In the genomic region with DNA sequence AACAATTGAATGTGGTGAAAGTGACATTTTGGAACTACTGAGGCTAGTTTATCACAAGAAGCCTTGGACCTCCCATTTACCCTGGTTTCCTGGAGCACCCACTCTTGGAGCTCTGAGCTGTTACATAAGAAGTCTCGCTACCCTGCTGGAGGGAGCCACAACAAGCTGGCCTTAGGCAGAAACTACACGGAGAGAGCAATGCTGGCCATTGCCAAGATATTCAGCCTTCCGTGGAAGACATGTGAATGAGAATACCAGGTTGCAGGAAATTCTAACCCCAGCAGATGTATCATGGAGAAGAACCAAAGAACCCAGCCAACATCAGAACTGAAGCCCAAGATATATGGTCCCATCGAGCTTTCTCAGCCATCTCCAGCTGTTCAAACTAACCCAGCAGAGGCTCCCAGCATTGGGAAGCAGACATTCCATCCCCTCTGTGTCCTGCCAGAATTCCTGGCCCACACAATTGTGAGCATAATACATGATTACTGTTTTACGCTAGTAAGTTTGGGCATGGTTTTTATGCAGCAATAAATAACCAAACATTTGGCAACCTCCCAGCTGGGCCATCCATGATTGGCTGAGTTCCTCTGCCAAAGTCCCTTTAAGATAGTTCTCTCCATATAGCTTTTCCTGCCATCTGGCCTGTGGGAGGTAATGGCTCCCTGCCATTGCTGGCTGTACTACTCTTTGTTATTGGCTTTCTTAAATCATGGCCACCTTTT, we compare ENCODE assay signal across 15 cellular contexts. TPM values are rescaled to one million over a fixed set of nuclear protein-coding genes. Genes with fewer than 3 reads are reported as not detected.
DNase-seq lines count a peak whose midpoint lies in the region; ATAC-seq and TF ChIP-seq lines count a peak whose summit lies in the region.
"Had no signal": no experiment of that assay in that cellular context is flagged by ENCODE, and none has a peak within 500 bp of the region (broad histone marks: within the 10 kb centered on the region; RNA-seq: fewer than 3 reads in every experiment).

No MANE protein-coding gene starts in this region.

- no peaks in the 10 kb centered on the region for H3K9me3 ChIP-seq in adrenal gland (replicated peaks in 1 of 3)
- no peaks in the 10 kb centered on the region for H3K9me3 ChIP-seq in right cardiac atrium (ENCODE audit: control insufficient read depth, low read length)
- H3K9me3 ChIP-seq: ascending aorta had no signal

- H3K27me3 ChIP-seq in adrenal gland: no peaks in the 10 kb centered on the region
- no peaks in the 10 kb centered on the region for H3K27me3 ChIP-seq in right cardiac atrium (ENCODE audit: control insufficient read depth, insufficient read depth)
- H3K27me3 ChIP-seq: ascending aorta had no signal

- intact Hi-C loops in adrenal gland (cut with DNase I) (no loop called here), right cardiac atrium (cut with DNase I) (no loop called here)

- H3K4me3 ChIP-seq in adrenal gland (no peak overlapping the region), right cardiac atrium (ENCODE audit: low read length) (no peak overlapping the region), skeletal muscle cell (ENCODE audit: low read depth, low read length) (no peak overlapping the region)
- H3K4me3 ChIP-seq: ascending aorta had no signal

- H3K36me3 ChIP-seq in adrenal gland (replicated peaks in 1 of 2): no peaks in the 10 kb centered on the region
- H3K36me3 ChIP-seq: ascending aorta had no signal

- H3K27ac ChIP-seq in adrenal gland (peak overlapping the region in 1 of 5 donors; percentile 49), right cardiac atrium (ENCODE audit: low read length) (no peak overlapping the region)
- H3K27ac ChIP-seq: HL-60 had no signal

- TF ChIP-seq POLR2A in adrenal gland (IDR thresholded peaks at IDR 0.05): no peak

- DNase-seq in H4 (ENCODE audit: low spot score) (peak; percentile 63), adrenal gland (peak in 4 of 7 donors; percentile 26 to 55 (median 30)), right cardiac atrium (peak in 2 of 3 donors; percentile 44 to 69), skeletal muscle cell (ENCODE audit: low read depth) (peak; percentile 80), ACHN (no peak), HUDEP-2 (lab: John Stamatoyannopoulos, UW; ENCODE audit: unreplicated experiment in 76 of 76) (no peak), NCI-H226 (no peak)
- DNase-seq: activated CD4-positive, alpha-beta T cell treated with anti-CD3 and anti-CD28 coated beads for 36 hours; activated T-cell treated with anti-CD3 and anti-CD28 coated beads, Interleukin-2, amount 50 U/mL, for 72 hours; CD4-positive, alpha-beta T cell; hippocampal formation; NCI-H345; T-helper 2 cell had no signal

- in situ Hi-C loops in ACHN (cut with HindIII; ENCODE audit: low pct_ligation_motif_present, low pct_unique_long_range_greater_than_20kb, low sequenced_read_pairs): no loop called here

- H3K4me1 ChIP-seq in adrenal gland (replicated peaks in 1 of 2) (no peaks in the 10 kb centered on the region), right cardiac atrium (ENCODE audit: control insufficient read depth, insufficient read depth, low read length) (no peaks in the 10 kb centered on the region)

- peak; percentile 49 to 85 for ATAC-seq in right cardiac atrium
- ATAC-seq: activated CD4-positive, alpha-beta T cell treated with anti-CD3 and anti-CD28 coated beads for 36 hours; activated T-cell treated with anti-CD3 and anti-CD28 coated beads, Interleukin-2, amount 50 U/mL, for 72 hours had no signal

- no peak for TF ChIP-seq CTCF in adrenal gland (IDR thresholded peaks at IDR 0.05)

- 58 to 72% (median 65%) methylated on average over 5 of the region's 5 CpGs for WGBS in adrenal gland, 4 donors
- WGBS in right cardiac atrium: 60% methylated on average over 5 of the region's 5 CpGs

RNA-seq across cellular contexts. Expression of a gene that starts 17.9 kb away (rescaled TPM):
- total RNA-seq in H4 (2014; rRNA removed; shearing (Covaris generic)): 121 and 144 TPM in 2 replicates
- total RNA-seq in adrenal gland: 10 to 100 TPM in 6 of 8 donors, 1 to 10 TPM in 2; 6.7 to 21.6 (median 18.1) TPM
- 1 to 10 TPM; 6.8 to 7.9 (median 7.0) TPM for polyA plus RNA-seq in adrenal gland
- 10 to 100 TPM in 2 of 4 donors, 1 to 10 TPM in 2; 7.1 to 11.8 (median 10.2) TPM for total RNA-seq in right cardiac atrium
- 2.8 TPM for polyA plus RNA-seq in right cardiac atrium

Comparison
In these comparisons a context has a peak if more than half of its experiments do, and no peak if none do; other contexts are left out.
1. DNase-seq: peak in H4 (single experiment), adrenal gland (4 of 7), right cardiac atrium (2 of 3) and skeletal muscle cell (single experiment); none in ACHN (single experiment), HUDEP-2 (0 of 76) and NCI-H226 (single experiment).